ENCODE assay signal across 2 cellular contexts in genomic region chr1:156714830-156715229, GRCh38.
TF ChIP-seq lines count a peak whose summit lies in the region.

No MANE protein-coding gene starts in this region.

TF ChIP-seq in WTC11, 78 proteins besides CTCF, POLR2A, EP300 and RAD21 (continues in another document):
- TF ChIP-seq FOXK1 (CRISPR knock-in tag; IDR thresholded peaks at IDR 0.05), result no peak
- no peak for TF ChIP-seq NFE2L1 (CRISPR knock-in tag; IDR thresholded peaks at IDR 0.05)
- TF ChIP-seq ZNF416 (CRISPR knock-in tag; IDR thresholded peaks at IDR 0.05), result no peak
- TF ChIP-seq SMAD4 (CRISPR knock-in tag; IDR thresholded peaks at IDR 0.05), result no peak
- no peak for TF ChIP-seq TEAD4 (CRISPR knock-in tag; IDR thresholded peaks at IDR 0.05)
- no peak for TF ChIP-seq ZNF138 (CRISPR knock-in tag; conservative IDR thresholded peaks at IDR 0.05)
- TF ChIP-seq AFF4 (CRISPR knock-in tag; IDR thresholded peaks at IDR 0.05; ENCODE audit: borderline replicate concordance), result no peak
- TF ChIP-seq ZNF263 (CRISPR knock-in tag; IDR thresholded peaks at IDR 0.05; ENCODE audit: low read depth), result no peak
- TF ChIP-seq NR2C2 (CRISPR knock-in tag; IDR thresholded peaks at IDR 0.05), result no peak
- TF ChIP-seq CDX4 (CRISPR knock-in tag; IDR thresholded peaks at IDR 0.05; ENCODE audit: borderline replicate concordance), result no peak
- no peak for TF ChIP-seq ZNF396 (CRISPR knock-in tag; IDR thresholded peaks at IDR 0.05; ENCODE audit: borderline replicate concordance)
- TF ChIP-seq USF2 (CRISPR knock-in tag; IDR thresholded peaks at IDR 0.05), result no peak
- TF ChIP-seq MAX (CRISPR knock-in tag; IDR thresholded peaks at IDR 0.05), result no peak
- no peak for TF ChIP-seq ERG (CRISPR knock-in tag; IDR thresholded peaks at IDR 0.05)
- TF ChIP-seq ATF6 (CRISPR knock-in tag; IDR thresholded peaks at IDR 0.05), result no peak
- no peak for TF ChIP-seq PREB (CRISPR knock-in tag; IDR thresholded peaks at IDR 0.05; ENCODE audit: borderline replicate concordance)

TF ChIP-seq in H1, 55 proteins besides CTCF, POLR2A, EP300 and RAD21:
- TF ChIP-seq BCL11A (IDR thresholded peaks at IDR 0.05; ENCODE audit: low read depth in 2 of 2, low read length in 2 of 2), result no peak
- no peak for TF ChIP-seq YY1 (IDR thresholded peaks at IDR 0.05; ENCODE audit: low read depth, low read length)
